Comparison of ENCODE assay signal across 23 cellular contexts in the genomic region with DNA sequence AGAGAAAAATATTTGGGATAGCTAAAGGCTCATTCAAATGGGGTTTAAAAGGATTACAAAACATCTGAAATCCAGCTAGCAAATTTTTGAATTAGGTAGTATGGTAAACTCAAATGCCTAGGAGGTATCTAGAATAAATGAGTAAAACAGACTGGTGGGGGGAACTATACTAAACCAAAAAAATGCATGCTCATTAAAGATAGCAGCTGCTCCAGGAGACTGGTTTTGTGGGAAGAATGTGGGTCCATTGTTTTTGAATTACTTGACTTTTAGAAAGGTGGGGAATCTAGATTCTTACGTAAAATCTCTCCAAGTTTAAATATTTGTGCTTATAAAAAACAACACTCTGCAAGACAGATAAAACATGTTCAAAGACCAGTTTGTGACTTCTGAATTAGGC.
DNase-seq lines count a peak whose midpoint lies in the region; ATAC-seq, FAIRE-seq and TF ChIP-seq lines count a peak whose summit lies in the region.
"Had no signal": no experiment of that assay in that cellular context is flagged by ENCODE, and none has a peak within 500 bp of the region (broad histone marks: within the 10 kb centered on the region; RNA-seq: fewer than 3 reads in every experiment).

No MANE protein-coding gene starts in this region.

- no peaks in the 10 kb centered on the region for H3K9me3 ChIP-seq in HUES48 (ENCODE audit: control insufficient read depth, insufficient read depth, low read length)
- H3K9me3 ChIP-seq in astrocyte (ENCODE audit: insufficient read depth, low read depth, low read length), result no peaks in the 10 kb centered on the region
- no peaks in the 10 kb centered on the region for H3K9me3 ChIP-seq in CD4-positive, alpha-beta memory T cell (ENCODE audit: control insufficient read depth in 1 of 2, low read length in 2 of 2)
- H3K9me3 ChIP-seq: Peyer's patch, SJSA1 had no signal

- DNase-seq in AG04449 (ENCODE audit: low read depth, low spot score), result peak; percentile 7
- peak; percentile 81 for DNase-seq in astrocyte (ENCODE audit: low read depth)
- peak; percentile 6 for DNase-seq in fibroblast of pulmonary artery (ENCODE audit: low read depth)
- no peak for DNase-seq in hepatic stellate cell (ENCODE audit: low spot score)
- DNase-seq in GM13976 (ENCODE audit: low spot score), result no peak
- no peak for DNase-seq in CD4-positive, alpha-beta memory T cell
- DNase-seq: 8988T, DMS79, H7, KG1, MV-4-11, NCI-H1105 treated with DMSO at 0.1 percent for 48 hours, NCI-H2081, NCI-H2171, NCI-H345, NCI-H524 treated with DMSO at 0.1 percent for 48 hours, NCI-H82, Peyer's patch had no signal

- no peak overlapping the region for H3K9ac ChIP-seq in HUES48 (ENCODE audit: low read depth, low read length)
- no peak overlapping the region for H3K9ac ChIP-seq in astrocyte (ENCODE audit: low read length)

- POLR2A ChIA-PET in AG04449 (lab: Yijun Ruan, JAX), result no interaction called here
- POLR2A ChIA-PET in CD4-positive, alpha-beta memory T cell (lab: Charles Lee; ENCODE audit: partially characterized antibody), result no interaction called here

- H3K9me3 Mint-ChIP-seq in astrocyte (ENCODE audit: unreplicated experiment), result peaks cover 1% of the 10 kb centered on the region
- peaks cover 0 to 5% (median 0%) of the 10 kb centered on the region in 8 donors for H3K9me3 Mint-ChIP-seq in CD4-positive, alpha-beta memory T cell

- H3K27ac Mint-ChIP-seq in astrocyte (ENCODE audit: unreplicated experiment), result no peak overlapping the region
- no peak overlapping the region for H3K27ac Mint-ChIP-seq in CD4-positive, alpha-beta memory T cell
- H3K27ac Mint-ChIP-seq: B cell, CD14-positive monocyte had no signal

- in situ Hi-C loops in GM13976 (cut with MboI; ENCODE audit: low sequenced_read_pairs, unreplicated experiment), result no loop called here

- no peak overlapping the region for H3K4me2 ChIP-seq in astrocyte (ENCODE audit: low read length)

- no peaks in the 10 kb centered on the region for H4K20me1 ChIP-seq in astrocyte (ENCODE audit: insufficient read depth, low read length)

- CTCF ChIA-PET in AG04449 (lab: Yijun Ruan, JAX), result no interaction called here
- CTCF ChIA-PET in CD4-positive, alpha-beta memory T cell (lab: Charles Lee; ENCODE audit: partially characterized antibody), result no interaction called here

- no peak for ATAC-seq in HG03432 (IDR thresholded peaks at IDR 0.05; ENCODE audit: unreplicated experiment)

- no peaks in the 10 kb centered on the region for H3K36me3 Mint-ChIP-seq in astrocyte (ENCODE audit: low read depth, unreplicated experiment)
- H3K36me3 Mint-ChIP-seq in CD4-positive, alpha-beta memory T cell, result no peaks in the 10 kb centered on the region
- H3K36me3 Mint-ChIP-seq: CD14-positive monocyte had no signal

- H3K4me1 Mint-ChIP-seq in astrocyte (ENCODE audit: low read depth, unreplicated experiment), result no peaks in the 10 kb centered on the region
- H3K4me1 Mint-ChIP-seq in CD4-positive, alpha-beta memory T cell, result no peaks in the 10 kb centered on the region
- H3K4me1 Mint-ChIP-seq: B cell, CD14-positive monocyte had no signal

- TF ChIP-seq CTCF in AG04449 (IDR thresholded peaks at IDR 0.05; ENCODE audit: insufficient read depth, low read length, missing control alignments), result no peak
- TF ChIP-seq CTCF in astrocyte (IDR thresholded peaks at IDR 0.05; ENCODE audit: insufficient read depth, low read depth, low read length), result no peak
- TF ChIP-seq CTCF in fibroblast of pulmonary artery (IDR thresholded peaks at IDR 0.05; ENCODE audit: low read length, missing control alignments), result no peak
- TF ChIP-seq CTCF in GM13976 (IDR thresholded peaks at IDR 0.05; ENCODE audit: borderline replicate concordance, control extremely low read depth, extremely low read depth, insufficient read depth, missing control alignments), result no peak

- H3K27me3 Mint-ChIP-seq in astrocyte (ENCODE audit: low read depth, unreplicated experiment), result no peaks in the 10 kb centered on the region
- peaks cover 0 to 3% of the 10 kb centered on the region in 2 donors for H3K27me3 Mint-ChIP-seq in CD4-positive, alpha-beta memory T cell
- H3K27me3 Mint-ChIP-seq: B cell had no signal

- H3K36me3 ChIP-seq in HUES48 (ENCODE audit: control insufficient read depth, insufficient read depth, low read length), result no peaks in the 10 kb centered on the region
- H3K36me3 ChIP-seq in astrocyte (ENCODE audit: insufficient read depth, low read length), result no peaks in the 10 kb centered on the region
- no peaks in the 10 kb centered on the region for H3K36me3 ChIP-seq in CD4-positive, alpha-beta memory T cell (ENCODE audit: insufficient read depth, low read length)
- H3K36me3 ChIP-seq: Peyer's patch, SJSA1 had no signal

- H3K27me3 ChIP-seq in HUES48 (ENCODE audit: control insufficient read depth, insufficient read depth, low read length), result no peaks in the 10 kb centered on the region
- no peaks in the 10 kb centered on the region for H3K27me3 ChIP-seq in astrocyte (ENCODE audit: insufficient read depth, low read length)
- H3K27me3 ChIP-seq in CD4-positive, alpha-beta memory T cell (ENCODE audit: insufficient read depth, low read length), result no peaks in the 10 kb centered on the region
- H3K27me3 ChIP-seq: Peyer's patch, SJSA1 had no signal

- peak; percentile 80 for FAIRE-seq in astrocyte (lab: Jason Lieb, UNC)

- H3K27ac ChIP-seq in HUES48 (ENCODE audit: low read depth, low read length) (peak overlapping the region; percentile 8), astrocyte (ENCODE audit: low read depth, low read length) (no peak overlapping the region)
- H3K27ac ChIP-seq in CD4-positive, alpha-beta memory T cell (ENCODE audit: low read depth, low read length), result no peak overlapping the region
- H3K27ac ChIP-seq: Peyer's patch, SJSA1 had no signal

- intact Hi-C loops in CD4-positive, alpha-beta memory T cell (cut with micrococcal nuclease), result no loop called here

- H3K79me2 ChIP-seq in astrocyte (ENCODE audit: insufficient read depth, low read length), result no peaks in the 10 kb centered on the region

- no peak overlapping the region for H2AFZ ChIP-seq in astrocyte (ENCODE audit: low read depth, low read length)

- H3K4me3 Mint-ChIP-seq in astrocyte (ENCODE audit: unreplicated experiment), result no peak overlapping the region
- H3K4me3 Mint-ChIP-seq in CD4-positive, alpha-beta memory T cell, result no peak overlapping the region
- H3K4me3 Mint-ChIP-seq: B cell, CD14-positive monocyte had no signal

- peaks cover 6% of the 10 kb centered on the region; the same call in 1 of the 2 replicates for H3K4me1 ChIP-seq in HUES48 (ENCODE audit: control insufficient read depth, insufficient read depth, low read length)
- H3K4me1 ChIP-seq in astrocyte (ENCODE audit: insufficient read depth, low read length), result no peaks in the 10 kb centered on the region
- no peaks in the 10 kb centered on the region for H3K4me1 ChIP-seq in CD4-positive, alpha-beta memory T cell (ENCODE audit: insufficient read depth, low read length)
- H3K4me1 ChIP-seq: Peyer's patch had no signal

- H3K4me3 ChIP-seq in AG04449 (ENCODE audit: low read depth, low read length) (no peak overlapping the region), HUES48 (ENCODE audit: low read depth, low read length) (no peak overlapping the region), astrocyte (ENCODE audit: insufficient read depth, low read depth, low read length) (no peak overlapping the region), fibroblast of pulmonary artery (replicated peaks; ENCODE audit: low read depth, low read length) (no peak overlapping the region)
- no peak overlapping the region for H3K4me3 ChIP-seq in CD4-positive, alpha-beta memory T cell (ENCODE audit: low read length in 2 of 2)
- H3K4me3 ChIP-seq: Peyer's patch, SJSA1 had no signal

Comparison
In these comparisons a context has a peak if more than half of its experiments do, and no peak if none do; other contexts are left out.
1. DNase-seq: peak in AG04449 (single experiment), astrocyte (single experiment) and fibroblast of pulmonary artery (single experiment); none in hepatic stellate cell (single experiment), GM13976 (single experiment) and CD4-positive, alpha-beta memory T cell (0 of 5).